12 cellular contexts compared by ENCODE assay signal in genomic region chr3:196608693-196609092, GRCh38.
"Had no signal": no experiment of that assay in that cellular context is flagged by ENCODE, and none has a peak within 500 bp of the region (broad histone marks: within the 10 kb centered on the region; RNA-seq: fewer than 3 reads in every experiment).

No MANE protein-coding gene starts in this region.

- H3K27ac ChIP-seq: adrenal gland, ascending aorta, brain microvascular endothelial cell, hepatocyte, parathyroid adenoma, tibial artery had no signal

- H3K36me3 Mint-ChIP-seq: activated naive CD8-positive, alpha-beta T cell had no signal

- H3K79me2 ChIP-seq: hepatocyte, parathyroid adenoma had no signal

- H3K4me1 Mint-ChIP-seq: nephron had no signal

- H2AFZ ChIP-seq: hepatocyte had no signal

- H3K27me3 Mint-ChIP-seq: activated CD4-positive, alpha-beta T cell treated with anti-CD3 and anti-CD28 coated beads, Interleukin-2, amount 10 ng/mL, durations not matched to agents 24 days and 14 days; activated naive CD8-positive, alpha-beta T cell; stimulated activated naive CD8-positive, alpha-beta T cell treated with anti-CD3 and anti-CD28 coated beads, Interleukin-15, Interleukin-2, amounts not matched to agents 100 ng/mL and 50 ng/mL, for 24 hours; T-helper 17 cell had no signal

- H3K9me3 Mint-ChIP-seq: activated CD4-positive, alpha-beta T cell treated with anti-CD3 and anti-CD28 coated beads, Interleukin-2, amount 10 ng/mL, durations not matched to agents 24 days and 14 days; nephron; stimulated activated naive CD8-positive, alpha-beta T cell treated with anti-CD3 and anti-CD28 coated beads, Interleukin-15, Interleukin-2, amounts not matched to agents 100 ng/mL and 50 ng/mL, for 24 hours had no signal

- H3K36me3 ChIP-seq: adrenal gland, ascending aorta, brain microvascular endothelial cell, esophagus muscularis mucosa, tibial artery had no signal

- H3K4me1 ChIP-seq: adrenal gland, ascending aorta, tibial artery had no signal

- H3K27ac Mint-ChIP-seq: nephron had no signal

- H3K4me3 Mint-ChIP-seq: nephron had no signal

- H3K27me3 ChIP-seq: adrenal gland, ascending aorta, brain microvascular endothelial cell, esophagus muscularis mucosa, hepatocyte had no signal

- H3K9ac ChIP-seq: parathyroid adenoma had no signal

- H3K4me3 ChIP-seq: adrenal gland, ascending aorta, esophagus muscularis mucosa, hepatocyte, tibial artery had no signal
